8 cellular contexts compared by ENCODE assay signal in genomic region chr20:32091888-32092346, GRCh38. TPM values are rescaled to one million over a fixed set of nuclear protein-coding genes. Genes with fewer than 3 reads are reported as not detected.
DNase-seq lines count a peak whose midpoint lies in the region; ATAC-seq lines count a peak whose summit lies in the region.

No MANE protein-coding gene starts in this region.

- DNase-seq in COLO668 (lab: John Stamatoyannopoulos, UW; ENCODE audit: unreplicated experiment) (peak; percentile 68), NCI-H748 treated with DMSO at 0.1 percent for 48 hours (lab: John Stamatoyannopoulos, UW) (peak; percentile 49), dermis microvascular lymphatic vessel endothelial cell (ENCODE audit: low read depth in 2 of 2) (peak; percentile 21 to 72), medulla oblongata (ENCODE audit: extremely low spot score) (peak; percentile 82)
- peak; percentile 82 to 88 for DNase-seq in activated CD4-positive, alpha-beta T cell treated with anti-CD3 and anti-CD28 coated beads, Interleukin-2, amount 50 U/mL, for 48 hours
- DNase-seq in stimulated activated CD8-positive, alpha-beta memory T cell treated with anti-CD3 and anti-CD28 coated beads, Interleukin-15, amount 100 ng/mL, for 24 hours (ENCODE audit: low read depth): peak; percentile 43

- ATAC-seq in HG03558 (IDR thresholded peaks at IDR 0.05; ENCODE audit: extremely low read depth, unreplicated experiment): peak; percentile 46
- no peak for ATAC-seq in GM18873 (IDR thresholded peaks at IDR 0.05; ENCODE audit: low FRiP score, unreplicated experiment)

RNA-seq across cellular contexts. Expression of gene TM9SF4, which starts 17.6 kb away (rescaled TPM):
- 16.7 and 27.3 TPM in 2 replicates for total RNA-seq in dermis microvascular lymphatic vessel endothelial cell

RNA-seq across cellular contexts. Expression of gene HCK, which starts 39.9 kb away (rescaled TPM):
- total RNA-seq in dermis microvascular lymphatic vessel endothelial cell: not detected in 2 replicates
